In the genomic region with DNA sequence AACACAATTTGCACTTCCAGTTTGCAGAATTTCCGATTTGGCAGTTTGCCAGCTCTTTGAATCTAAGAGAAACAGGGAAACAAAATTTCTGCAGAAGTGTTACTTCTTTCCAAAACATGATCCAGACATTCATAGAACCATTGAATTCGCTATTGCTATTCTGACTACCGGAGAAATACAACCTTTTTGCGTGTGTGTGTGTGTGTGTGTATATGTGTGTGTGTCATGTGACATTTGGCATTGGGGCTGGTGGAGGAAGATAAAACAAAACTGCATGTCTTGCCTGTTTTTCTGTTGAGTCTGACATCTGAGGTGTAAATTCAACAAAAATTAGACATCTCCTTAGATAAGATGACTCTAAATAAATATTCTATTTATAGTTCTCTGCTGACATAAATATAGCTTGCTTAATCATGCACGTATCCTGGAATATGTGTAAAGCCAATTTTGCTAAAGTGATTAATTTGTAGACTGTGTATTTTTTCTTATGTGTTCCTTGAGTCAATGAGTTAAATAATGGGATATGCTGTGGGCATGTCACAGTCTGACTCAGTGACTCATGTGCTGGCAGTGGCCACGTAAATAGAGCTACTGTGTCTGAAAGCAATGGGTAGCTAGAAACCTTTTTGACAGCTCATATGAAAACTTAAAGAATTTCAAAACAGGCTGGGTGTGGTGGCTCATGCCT, we compare ENCODE assay signal across 7 cellular contexts.
DNase-seq lines count a peak whose midpoint lies in the region; ATAC-seq, FAIRE-seq and TF ChIP-seq lines count a peak whose summit lies in the region.

No MANE protein-coding gene starts in this region.

- no peak overlapping the region for H2BK120ac ChIP-seq in H1 (replicated peaks; ENCODE audit: low read depth, low read length)

- H3K4ac ChIP-seq in H1 (replicated peaks; ENCODE audit: insufficient read length, low read depth, low read length), result no peak overlapping the region

- no peak overlapping the region for H3K4me2 ChIP-seq in H1 (ENCODE audit: insufficient read depth in 1 of 2, low read depth in 2 of 2, low read length in 2 of 2)

- no peak overlapping the region for H3K23ac ChIP-seq in H1 (ENCODE audit: insufficient read length)

- DNase-seq in NOMO-1 treated with DMSO at 0.1 percent for 48 hours (lab: John Stamatoyannopoulos, UW; ENCODE audit: unreplicated experiment) (peak; percentile 65), H1 (ENCODE audit: low read depth in 1 of 2, low spot score in 2 of 2) (no peak), prostate gland (ENCODE audit: low spot score) (peak; percentile 8), ecto neural progenitor cell (ENCODE audit: low spot score) (no peak), nephron progenitor cell (no peak)

- H3K23me2 ChIP-seq in H1 (ENCODE audit: low read depth, low read length), result no peaks in the 10 kb centered on the region

- H3K4me1 ChIP-seq in H1 (replicated peaks in 1 of 4; ENCODE audit: control insufficient read depth in 3 of 4, insufficient read depth in 4 of 4, low read length in 3 of 4) (no peaks in the 10 kb centered on the region), prostate gland (replicated peaks) (no peaks in the 10 kb centered on the region)

- no peak for FAIRE-seq in H1 (lab: Jason Lieb, UNC)

- ATAC-seq in GM18498 (IDR thresholded peaks at IDR 0.05; ENCODE audit: unreplicated experiment), result peak; percentile 76
- ATAC-seq in HG02623 (IDR thresholded peaks at IDR 0.05; ENCODE audit: unreplicated experiment), result peak; percentile 65

- no peak overlapping the region for H4K8ac ChIP-seq in H1 (ENCODE audit: extremely low read depth, insufficient read depth, low read length)

- H2AK5ac ChIP-seq in H1 (ENCODE audit: low read depth, low read length), result no peak overlapping the region

- H3K14ac ChIP-seq in H1 (ENCODE audit: insufficient read length), result no peak overlapping the region

- H3K36me3 ChIP-seq in H1 (ENCODE audit: control insufficient read depth in 2 of 4, insufficient read depth in 4 of 4, low read length in 3 of 4) (no peaks in the 10 kb centered on the region), prostate gland (no peaks in the 10 kb centered on the region)

- no peaks in the 10 kb centered on the region for H3K27me3 Mint-ChIP-seq in nephron progenitor cell (ENCODE audit: low read depth, poor library complexity)

- POLR2A ChIA-PET in H1 (lab: Charles Lee; ENCODE audit: partially characterized antibody), result no interaction called here

- H3K56ac ChIP-seq in H1 (replicated peaks; ENCODE audit: insufficient read length, low read depth, low read length), result peak overlapping the region; percentile 39

- H3K79me2 ChIP-seq in H1 (ENCODE audit: control insufficient read depth in 1 of 2, insufficient read depth in 2 of 2, low read length in 2 of 2), result no peaks in the 10 kb centered on the region

- no peak overlapping the region for H3K4me3 Mint-ChIP-seq in nephron progenitor cell

- H3K18ac ChIP-seq in H1 (ENCODE audit: extremely low read depth, low read length), result no peak overlapping the region

- CTCF ChIA-PET in H1 (lab: Charles Lee; ENCODE audit: partially characterized antibody), result interaction anchor here (0.7 to 1.0 kb wide), 2 partner anchors 15 to 18 kb away, joined by 3 to 4 read pairs; no protein-coding TSS in a partner anchor

- no peak for TF ChIP-seq CTCF in H1 (IDR thresholded peaks at IDR 0.05; ENCODE audit: control extremely low read depth in 1 of 3, insufficient read depth in 1 of 3, low read depth in 1 of 3, low read length in 3 of 3)
- no peak for TF ChIP-seq CTCF in prostate gland (IDR thresholded peaks at IDR 0.05)
- no peak for TF ChIP-seq CTCF in nephron progenitor cell (IDR thresholded peaks at IDR 0.05)

- no peak overlapping the region for H2BK12ac ChIP-seq in H1 (ENCODE audit: low read depth, low read length)

- no peak overlapping the region for H2BK5ac ChIP-seq in H1 (ENCODE audit: low read depth, low read length)

- H3K36me3 Mint-ChIP-seq in nephron progenitor cell (ENCODE audit: low read depth), result no peaks in the 10 kb centered on the region

- H3K27ac ChIP-seq in H1 (ENCODE audit: low read depth, low read length) (no peak overlapping the region), prostate gland (no peak overlapping the region)

- 84% methylated on average over 6 of the region's 6 CpGs; no CpG with 5 or more reads in 1 of the 2 experiments for WGBS in H1 (ENCODE audit: extremely low coverage in 1 of 2, insufficient coverage in 1 of 2, insufficient read length in 1 of 2, insufficient replicate concordance in 2 of 2, low coverage in 1 of 2, low lambda C conversion rate in 2 of 2, missing lambda C conversion rate in 1 of 2), 2 experiments
- 32% methylated on average over 6 of the region's 6 CpGs for WGBS in prostate gland

- no peak for TF ChIP-seq EP300 in H1 (IDR thresholded peaks at IDR 0.05; ENCODE audit: borderline replicate concordance in 1 of 2, low read depth in 2 of 2, low read length in 2 of 2)

- H3K9ac ChIP-seq in H1 (replicated peaks in 1 of 4; ENCODE audit: extremely low read depth in 1 of 4, low read depth in 3 of 4, low read length in 3 of 4), result no peak overlapping the region

- no peaks in the 10 kb centered on the region for H3K27me3 ChIP-seq in H1 (replicated peaks in 1 of 4; ENCODE audit: control insufficient read depth in 3 of 4, extremely low read depth in 1 of 4, insufficient read depth in 3 of 4, low read length in 3 of 4)
- H3K27me3 ChIP-seq in prostate gland (replicated peaks; ENCODE audit: insufficient read depth), result no peaks in the 10 kb centered on the region

- no peak for TF ChIP-seq POLR2A in H1 (IDR thresholded peaks at IDR 0.05; ENCODE audit: control extremely low read depth in 1 of 2, low read depth in 2 of 2, low read length in 2 of 2)
- no peak for TF ChIP-seq POLR2A in prostate gland (IDR thresholded peaks at IDR 0.05)

- H3K4me1 Mint-ChIP-seq in nephron progenitor cell, result no peaks in the 10 kb centered on the region

- intact Hi-C loops in prostate gland (cut with DNase I), result no loop called here

- no peaks in the 10 kb centered on the region for H3K9me3 ChIP-seq in H1 (ENCODE audit: insufficient read depth in 2 of 2, low read depth in 1 of 2, low read length in 1 of 2)
- H3K9me3 ChIP-seq in prostate gland, result no peaks in the 10 kb centered on the region

- H3K9me3 Mint-ChIP-seq in nephron progenitor cell, result no peaks in the 10 kb centered on the region

- no peak overlapping the region for H2BK20ac ChIP-seq in H1 (ENCODE audit: low read length)

- TF ChIP-seq RAD21 in H1 (IDR thresholded peaks at IDR 0.05 in 1 of 2, conservative IDR thresholded peaks at IDR 0.05 in 1 of 2; ENCODE audit: low read depth in 2 of 2, low read length in 2 of 2), result no peak

- no peak overlapping the region for H2BK15ac ChIP-seq in H1 (ENCODE audit: low read length)

- H3K27ac Mint-ChIP-seq in nephron progenitor cell, result no peak overlapping the region

- H4K20me1 ChIP-seq in H1 (replicated peaks in 1 of 2; ENCODE audit: control insufficient read depth in 1 of 2, insufficient read depth in 2 of 2, low read length in 2 of 2), result no peaks in the 10 kb centered on the region

- no peaks in the 10 kb centered on the region for H3K79me1 ChIP-seq in H1 (ENCODE audit: low read depth, low read length)

- H3K4me3 ChIP-seq in H1 (ENCODE audit: extremely low read depth in 1 of 4, insufficient read depth in 2 of 4, low read depth in 3 of 4, low read length in 4 of 4) (no peak overlapping the region), prostate gland (no peak overlapping the region)

- no peak overlapping the region for H2AFZ ChIP-seq in H1 (ENCODE audit: low read length)

- H4K5ac ChIP-seq in H1 (ENCODE audit: insufficient read length, low read depth, low read length), result no peak overlapping the region

- H4K91ac ChIP-seq in H1 (replicated peaks; ENCODE audit: insufficient read length, low read length), result no peak overlapping the region

TF ChIP-seq in H1, 55 proteins besides CTCF, POLR2A, EP300 and RAD21:
- TF ChIP-seq SIN3A (conservative IDR thresholded peaks at IDR 0.05 in 1 of 2, IDR thresholded peaks at IDR 0.05 in 1 of 2; ENCODE audit: low read depth in 1 of 2, low read length in 2 of 2), result no peak
- no peak for TF ChIP-seq EGR1 (IDR thresholded peaks at IDR 0.05; ENCODE audit: borderline replicate concordance, low read depth, low read length)
- no peak for TF ChIP-seq TAF1 (IDR thresholded peaks at IDR 0.05; ENCODE audit: low read depth, low read length)
- TF ChIP-seq, protein P1, sequence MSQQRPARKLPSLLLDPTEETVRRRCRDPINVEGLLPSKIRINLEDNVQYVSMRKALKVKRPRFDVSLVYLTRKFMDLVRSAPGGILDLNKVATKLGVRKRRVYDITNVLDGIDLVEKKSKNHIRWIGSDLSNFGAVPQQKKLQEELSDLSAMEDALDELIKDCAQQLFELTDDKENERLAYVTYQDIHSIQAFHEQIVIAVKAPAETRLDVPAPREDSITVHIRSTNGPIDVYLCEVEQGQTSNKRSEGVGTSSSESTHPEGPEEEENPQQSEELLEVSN (IDR thresholded peaks at IDR 0.05), result no peak
- no peak for TF ChIP-seq POLR2AphosphoS5 (IDR thresholded peaks at IDR 0.05; ENCODE audit: low read depth, low read length)

Comparison
In these comparisons a context has a peak if more than half of its experiments do, and no peak if none do; other contexts are left out.
1. DNase-seq: peak in NOMO-1 treated with DMSO at 0.1 percent for 48 hours (single experiment) and prostate gland (single experiment); none in H1 (0 of 2), ecto neural progenitor cell (single experiment) and nephron progenitor cell (single experiment).